In the genomic region with DNA sequence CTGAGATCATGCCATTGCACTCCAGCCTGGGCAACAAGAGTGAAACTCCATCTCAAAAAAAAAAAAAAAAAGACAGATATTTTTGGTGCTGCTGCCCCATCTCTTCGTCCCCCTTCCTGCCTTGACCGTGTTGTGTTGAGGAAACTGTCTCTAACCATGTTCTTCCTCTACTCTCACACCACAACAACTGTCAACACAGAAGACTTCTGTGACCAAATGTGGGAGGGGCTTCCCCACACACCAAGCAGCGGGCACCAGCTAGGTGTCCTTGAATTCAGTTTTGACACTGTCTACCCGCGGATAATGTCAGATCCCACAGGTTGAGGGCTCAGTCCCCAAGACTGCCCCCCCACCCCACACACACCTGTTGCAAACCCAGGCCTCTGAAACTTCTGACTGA, we compare ENCODE assay signal across 18 cellular contexts.
DNase-seq lines count a peak whose midpoint lies in the region; ATAC-seq and TF ChIP-seq lines count a peak whose summit lies in the region.
"Had no signal": no experiment of that assay in that cellular context is flagged by ENCODE, and none has a peak within 500 bp of the region (broad histone marks: within the 10 kb centered on the region; RNA-seq: fewer than 3 reads in every experiment).

No MANE protein-coding gene starts in this region.

- in situ Hi-C loops in KBM-7 (cut with MboI; ENCODE audit: low pct_unique_long_range_greater_than_20kb, low sequenced_read_pairs) = no loop called here

- peaks cover 10% of the 10 kb centered on the region for H3K4me1 Mint-ChIP-seq in activated T-cell treated with anti-CD3 and anti-CD28 coated beads, Interleukin-2, amount 50 U/mL, for 72 hours (ENCODE audit: low read depth)
- peaks cover 14% of the 10 kb centered on the region for H3K4me1 Mint-ChIP-seq in activated T-cell treated with anti-CD3 and anti-CD28 coated beads, Interleukin-2, amount 50 U/mL, for 24 hours (ENCODE audit: low read depth)
- H3K4me1 Mint-ChIP-seq in T-helper 1 cell treated with Interleukin-12 subunit alpha and Interleukin-12 subunit beta and Interleukin-4 antibody, amounts not matched to agents 30 μg/mL and 1 μg/mL, for 36 hours (ENCODE audit: low read depth) = peaks cover 17% of the 10 kb centered on the region
- H3K4me1 Mint-ChIP-seq in natural killer cell = peaks cover 6 to 18% of the 10 kb centered on the region in 2 donors

- ATAC-seq in activated T-cell treated with anti-CD3 and anti-CD28 coated beads, Interleukin-2, amount 50 U/mL, for 72 hours (replicated peaks in 1 of 2) = peak; percentile 56 to 59
- ATAC-seq in natural killer cell (peak; percentile 58 to 79 (median 64)), HG03045 (IDR thresholded peaks at IDR 0.05; ENCODE audit: unreplicated experiment) (no peak)
- ATAC-seq: A549; activated CD4-positive, CD25-positive, alpha-beta regulatory T cell treated with anti-CD3 and anti-CD28 coated beads, Interleukin-2, amount 50 U/mL, for 24 hours had no signal

- H3K27me3 Mint-ChIP-seq in activated T-cell treated with anti-CD3 and anti-CD28 coated beads, Interleukin-2, amount 50 U/mL, for 72 hours (ENCODE audit: low read depth) = peaks cover 5% of the 10 kb centered on the region
- H3K27me3 Mint-ChIP-seq in activated T-cell treated with anti-CD3 and anti-CD28 coated beads, Interleukin-2, amount 50 U/mL, for 24 hours = peaks cover 18% of the 10 kb centered on the region
- no peaks in the 10 kb centered on the region for H3K27me3 Mint-ChIP-seq in T-helper 1 cell treated with Interleukin-12 subunit alpha and Interleukin-12 subunit beta and Interleukin-4 antibody, amounts not matched to agents 30 μg/mL and 1 μg/mL, for 36 hours (ENCODE audit: low read depth)
- no peaks in the 10 kb centered on the region for H3K27me3 Mint-ChIP-seq in natural killer cell (ENCODE audit: low read depth in 2 of 2)
- H3K27me3 Mint-ChIP-seq: stimulated activated naive CD8-positive, alpha-beta T cell treated with anti-CD3 and anti-CD28 coated beads, Interleukin-15, Interleukin-2, amounts not matched to agents 100 ng/mL and 50 ng/mL, for 24 hours had no signal

- intact Hi-C loops in natural killer cell (cut with micrococcal nuclease) = no loop called here

- TF ChIP-seq CTCF in natural killer cell (IDR thresholded peaks at IDR 0.05) = no peak

- DNase-seq in activated T-cell treated with anti-CD3 and anti-CD28 coated beads, Interleukin-2, amount 50 U/mL, for 72 hours = peak; percentile 21 to 25
- DNase-seq in activated T-cell treated with anti-CD3 and anti-CD28 coated beads, Interleukin-2, amount 50 U/mL, for 24 hours = no peak
- DNase-seq in KBM-7 (peak; percentile 65), natural killer cell (peak; percentile 20), C1 segment of cervical spinal cord (lab: John Stamatoyannopoulos, UW) (no peak)
- DNase-seq in effector CD8-positive, alpha-beta T cell (lab: John Stamatoyannopoulos, UW) = no peak
- DNase-seq: activated T-cell treated with anti-CD3 and anti-CD28 coated beads, Interleukin-2, amount 50 U/mL, for 48 hours; amygdala; foreskin melanocyte; NCI-H187; NCI-H524; RPMI8226; small intestine had no signal

- no peaks in the 10 kb centered on the region for H3K36me3 Mint-ChIP-seq in activated T-cell treated with anti-CD3 and anti-CD28 coated beads, Interleukin-2, amount 50 U/mL, for 72 hours (ENCODE audit: insufficient read depth in 2 of 2)
- H3K36me3 Mint-ChIP-seq in activated T-cell treated with anti-CD3 and anti-CD28 coated beads, Interleukin-2, amount 50 U/mL, for 24 hours (ENCODE audit: low read depth) = no peaks in the 10 kb centered on the region
- no peaks in the 10 kb centered on the region for H3K36me3 Mint-ChIP-seq in T-helper 1 cell treated with Interleukin-12 subunit alpha and Interleukin-12 subunit beta and Interleukin-4 antibody, amounts not matched to agents 30 μg/mL and 1 μg/mL, for 36 hours (ENCODE audit: low read depth)
- H3K36me3 Mint-ChIP-seq in natural killer cell = no peaks in the 10 kb centered on the region

- H3K9me3 Mint-ChIP-seq in activated T-cell treated with anti-CD3 and anti-CD28 coated beads, Interleukin-2, amount 50 U/mL, for 72 hours = no peaks in the 10 kb centered on the region
- no peaks in the 10 kb centered on the region for H3K9me3 Mint-ChIP-seq in activated T-cell treated with anti-CD3 and anti-CD28 coated beads, Interleukin-2, amount 50 U/mL, for 24 hours
- H3K9me3 Mint-ChIP-seq in T-helper 1 cell treated with Interleukin-12 subunit alpha and Interleukin-12 subunit beta and Interleukin-4 antibody, amounts not matched to agents 30 μg/mL and 1 μg/mL, for 36 hours = no peaks in the 10 kb centered on the region
- no peaks in the 10 kb centered on the region for H3K9me3 Mint-ChIP-seq in natural killer cell
- H3K9me3 Mint-ChIP-seq: stimulated activated naive CD8-positive, alpha-beta T cell treated with anti-CD3 and anti-CD28 coated beads, Interleukin-15, Interleukin-2, amounts not matched to agents 100 ng/mL and 50 ng/mL, for 24 hours had no signal

- H3K4me3 Mint-ChIP-seq in activated T-cell treated with anti-CD3 and anti-CD28 coated beads, Interleukin-2, amount 50 U/mL, for 72 hours = no peak overlapping the region
- H3K4me3 Mint-ChIP-seq in activated T-cell treated with anti-CD3 and anti-CD28 coated beads, Interleukin-2, amount 50 U/mL, for 24 hours = no peak overlapping the region
- H3K4me3 Mint-ChIP-seq in T-helper 1 cell treated with Interleukin-12 subunit alpha and Interleukin-12 subunit beta and Interleukin-4 antibody, amounts not matched to agents 30 μg/mL and 1 μg/mL, for 36 hours = no peak overlapping the region
- H3K4me3 Mint-ChIP-seq in natural killer cell = peak overlapping the region; percentile 69
- H3K4me3 Mint-ChIP-seq: stimulated activated naive CD8-positive, alpha-beta T cell treated with anti-CD3 and anti-CD28 coated beads, Interleukin-15, Interleukin-2, amounts not matched to agents 100 ng/mL and 50 ng/mL, for 24 hours had no signal

- H3K27ac Mint-ChIP-seq in activated T-cell treated with anti-CD3 and anti-CD28 coated beads, Interleukin-2, amount 50 U/mL, for 72 hours = no peak overlapping the region
- no peak overlapping the region for H3K27ac Mint-ChIP-seq in activated T-cell treated with anti-CD3 and anti-CD28 coated beads, Interleukin-2, amount 50 U/mL, for 24 hours
- H3K27ac Mint-ChIP-seq in T-helper 1 cell treated with Interleukin-12 subunit alpha and Interleukin-12 subunit beta and Interleukin-4 antibody, amounts not matched to agents 30 μg/mL and 1 μg/mL, for 36 hours = peak overlapping the region; percentile 66
- H3K27ac Mint-ChIP-seq in natural killer cell = peak overlapping the region; percentile 73 to 87
- H3K27ac Mint-ChIP-seq: stimulated activated naive CD8-positive, alpha-beta T cell treated with anti-CD3 and anti-CD28 coated beads, Interleukin-15, Interleukin-2, amounts not matched to agents 100 ng/mL and 50 ng/mL, for 24 hours had no signal

Comparison
In these comparisons a context has a peak if more than half of its experiments do, and no peak if none do; other contexts are left out.
1. DNase-seq: peak in activated T-cell treated with anti-CD3 and anti-CD28 coated beads, Interleukin-2, amount 50 U/mL, for 72 hours (2 of 2), KBM-7 (single experiment) and natural killer cell (single experiment); none in activated T-cell treated with anti-CD3 and anti-CD28 coated beads, Interleukin-2, amount 50 U/mL, for 24 hours (single experiment), C1 segment of cervical spinal cord (0 of 14) and effector CD8-positive, alpha-beta T cell (single experiment).
2. H3K27ac Mint-ChIP-seq: peak in T-helper 1 cell treated with Interleukin-12 subunit alpha and Interleukin-12 subunit beta and Interleukin-4 antibody, amounts not matched to agents 30 μg/mL and 1 μg/mL, for 36 hours (single experiment) and natural killer cell (2 of 2); none in activated T-cell treated with anti-CD3 and anti-CD28 coated beads, Interleukin-2, amount 50 U/mL, for 72 hours (single experiment) and activated T-cell treated with anti-CD3 and anti-CD28 coated beads, Interleukin-2, amount 50 U/mL, for 24 hours (single experiment).